ENCODE assay signal across 18 cellular contexts in genomic region chr9:101409079-101409477, GRCh38. TPM values are rescaled to one million over a fixed set of nuclear protein-coding genes. Genes with fewer than 3 reads are reported as not detected.
DNase-seq lines count a peak whose midpoint lies in the region; ATAC-seq and TF ChIP-seq lines count a peak whose summit lies in the region.
"Had no signal": no experiment of that assay in that cellular context is flagged by ENCODE, and none has a peak within 500 bp of the region (broad histone marks: within the 10 kb centered on the region; RNA-seq: fewer than 3 reads in every experiment).

No MANE protein-coding gene starts in this region.

- H3K4me3 ChIP-seq in fibroblast of lung (replicated peaks in 1 of 4; ENCODE audit: control extremely low read depth in 1 of 4, insufficient read depth in 1 of 4, low read depth in 3 of 4, low read length in 4 of 4) (no peak overlapping the region), trophoblast cell (ENCODE audit: low read depth, low read length) (no peak overlapping the region)
- H3K4me3 ChIP-seq: left lung, transverse colon had no signal

- no peak overlapping the region for H4K91ac ChIP-seq in trophoblast cell (ENCODE audit: low read depth, low read length)

- peaks cover 14% of the 10 kb centered on the region for H3K9me3 ChIP-seq in fibroblast of lung (ENCODE audit: control insufficient read depth, insufficient read depth, low read depth, low read length)
- peaks cover 12% of the 10 kb centered on the region for H3K9me3 ChIP-seq in trophoblast cell (ENCODE audit: insufficient read depth, low read depth, low read length)

- DNase-seq in activated CD8-positive, alpha-beta T cell treated with anti-CD3 and anti-CD28 coated beads for 36 hours: peak; percentile 6
- DNase-seq in activated CD8-positive, alpha-beta T cell treated with anti-CD3 and anti-CD28 coated beads, Interleukin-2, amount 10 ng/mL, durations not matched to agents 7 days and 5 days: no peak
- DNase-seq in M059J (ENCODE audit: low read depth) (peak; percentile 7), fibroblast of lung (ENCODE audit: low read depth in 2 of 2) (peak; percentile 18 to 47), trophoblast cell (no peak), A172 (ENCODE audit: low spot score) (no peak)
- DNase-seq: activated CD4-positive, alpha-beta memory T cell treated with anti-CD3 and anti-CD28 coated beads, Interleukin-2, amount 10 ng/mL, durations not matched to agents 7 days and 5 days; activated naive CD4-positive, alpha-beta T cell treated with anti-CD3 and anti-CD28 coated beads, Interleukin-2, amount 10 ng/mL, durations not matched to agents 7 days and 5 days; activated T-cell treated with anti-CD3 and anti-CD28 coated beads, Interleukin-2, amount 50 U/mL, for 4 hours; Caco-2; left lung; SIG-M5; transverse colon had no signal

- no CpG with 5 or more reads among the region's 4 CpGs for WGBS in trophoblast cell (ENCODE audit: extremely low coverage, insufficient coverage, insufficient read length)

- ATAC-seq in activated CD8-positive, alpha-beta T cell treated with anti-CD3 and anti-CD28 coated beads for 36 hours: no peak
- ATAC-seq in activated CD8-positive, alpha-beta T cell treated with anti-CD3 and anti-CD28 coated beads, Interleukin-2, amount 10 ng/mL, durations not matched to agents 7 days and 5 days: no peak
- ATAC-seq in HG03108 (IDR thresholded peaks at IDR 0.05; ENCODE audit: unreplicated experiment): no peak
- ATAC-seq in GM19324 (IDR thresholded peaks at IDR 0.05; ENCODE audit: low FRiP score, unreplicated experiment): no peak
- ATAC-seq: activated T-cell treated with anti-CD3 and anti-CD28 coated beads, Interleukin-2, amount 50 U/mL, for 4 hours; left lung; sciatic nerve; WTC11 had no signal

- no peak overlapping the region for H3K23ac ChIP-seq in trophoblast cell (ENCODE audit: low read length)

- no peak overlapping the region for H3K27ac ChIP-seq in fibroblast of lung (ENCODE audit: insufficient read depth, low read length)
- no peak overlapping the region for H3K27ac ChIP-seq in trophoblast cell (ENCODE audit: low read depth, low read length)
- H3K27ac ChIP-seq: left lung, transverse colon had no signal

- no peaks in the 10 kb centered on the region for H3K4me1 ChIP-seq in fibroblast of lung (ENCODE audit: control insufficient read depth, extremely low read depth, insufficient read depth, low read length)
- no peaks in the 10 kb centered on the region for H3K4me1 ChIP-seq in trophoblast cell (ENCODE audit: control insufficient read depth in 1 of 2, insufficient read depth in 2 of 2, low read length in 2 of 2)
- H3K4me1 ChIP-seq: Caco-2, left lung, transverse colon had no signal

- no peak overlapping the region for H3K18ac ChIP-seq in trophoblast cell (ENCODE audit: low read length)

- no peak overlapping the region for H2AK5ac ChIP-seq in trophoblast cell (ENCODE audit: low read length)

- H3K27ac Mint-ChIP-seq in activated CD8-positive, alpha-beta T cell treated with anti-CD3 and anti-CD28 coated beads for 36 hours: no peak overlapping the region
- no peak overlapping the region for H3K27ac Mint-ChIP-seq in activated CD8-positive, alpha-beta T cell treated with anti-CD3 and anti-CD28 coated beads, Interleukin-2, amount 10 ng/mL, durations not matched to agents 7 days and 5 days
- H3K27ac Mint-ChIP-seq: activated CD4-positive, alpha-beta memory T cell treated with anti-CD3 and anti-CD28 coated beads, Interleukin-2, amount 10 ng/mL, durations not matched to agents 7 days and 5 days; activated naive CD4-positive, alpha-beta T cell treated with anti-CD3 and anti-CD28 coated beads, Interleukin-2, amount 10 ng/mL, durations not matched to agents 7 days and 5 days; WTC11 had no signal

- no peaks in the 10 kb centered on the region for H3K27me3 ChIP-seq in fibroblast of lung (ENCODE audit: control insufficient read depth, insufficient read depth, low read length)
- no peaks in the 10 kb centered on the region for H3K27me3 ChIP-seq in trophoblast cell (ENCODE audit: insufficient read depth, low read length)
- H3K27me3 ChIP-seq: left lung, transverse colon had no signal

- H3K9ac ChIP-seq in fibroblast of lung (ENCODE audit: insufficient read depth, low read length) (no peak overlapping the region), trophoblast cell (ENCODE audit: low read length) (no peak overlapping the region)

- H3K14ac ChIP-seq in trophoblast cell (ENCODE audit: low read length): no peak overlapping the region

- H2BK5ac ChIP-seq in trophoblast cell (ENCODE audit: low read depth, low read length, poor library complexity): no peak overlapping the region

- H3K4me3 Mint-ChIP-seq in activated CD8-positive, alpha-beta T cell treated with anti-CD3 and anti-CD28 coated beads for 36 hours: no peak overlapping the region
- no peak overlapping the region for H3K4me3 Mint-ChIP-seq in activated CD8-positive, alpha-beta T cell treated with anti-CD3 and anti-CD28 coated beads, Interleukin-2, amount 10 ng/mL, durations not matched to agents 7 days and 5 days
- H3K4me3 Mint-ChIP-seq: activated CD4-positive, alpha-beta memory T cell treated with anti-CD3 and anti-CD28 coated beads, Interleukin-2, amount 10 ng/mL, durations not matched to agents 7 days and 5 days; activated naive CD4-positive, alpha-beta T cell treated with anti-CD3 and anti-CD28 coated beads, Interleukin-2, amount 10 ng/mL, durations not matched to agents 7 days and 5 days; activated T-cell treated with anti-CD3 and anti-CD28 coated beads, Interleukin-2, amount 50 U/mL, for 4 hours; WTC11 had no signal

- H2BK120ac ChIP-seq in trophoblast cell (ENCODE audit: insufficient read depth, low read length, poor library complexity): no peak overlapping the region

- POLR2A ChIA-PET in activated CD8-positive, alpha-beta T cell treated with anti-CD3 and anti-CD28 coated beads for 36 hours (lab: Charles Lee): interaction anchor here (0.9 to 2.2 kb wide), 3 partner anchors 10 to 14 kb away, joined by 4 to 13 read pairs (median 4); partner anchors contain the start of genes MRPL50 and ZNF189
- POLR2A ChIA-PET in activated CD8-positive, alpha-beta T cell treated with anti-CD3 and anti-CD28 coated beads, Interleukin-2, amount 10 ng/mL, durations not matched to agents 7 days and 5 days (lab: Charles Lee): interaction anchor here (1.8 kb wide), 1 partner anchor 10 kb away, joined by 7 read pairs; the partner anchor contains the start of genes MRPL50 and ZNF189

- H3K36me3 Mint-ChIP-seq in activated CD8-positive, alpha-beta T cell treated with anti-CD3 and anti-CD28 coated beads for 36 hours (ENCODE audit: low read depth): peaks cover 79% of the 10 kb centered on the region
- peaks cover 71% of the 10 kb centered on the region for H3K36me3 Mint-ChIP-seq in activated CD8-positive, alpha-beta T cell treated with anti-CD3 and anti-CD28 coated beads, Interleukin-2, amount 10 ng/mL, durations not matched to agents 7 days and 5 days (ENCODE audit: low read depth)

- H3K4ac ChIP-seq in trophoblast cell (ENCODE audit: low read depth, low read length): no peak overlapping the region

- no peaks in the 10 kb centered on the region for H4K20me1 ChIP-seq in fibroblast of lung (ENCODE audit: control insufficient read depth, extremely low read depth, insufficient read depth, low read length)

- H3K9me3 Mint-ChIP-seq in activated CD8-positive, alpha-beta T cell treated with anti-CD3 and anti-CD28 coated beads for 36 hours: peaks cover 75% of the 10 kb centered on the region
- peaks cover 68% of the 10 kb centered on the region for H3K9me3 Mint-ChIP-seq in activated CD8-positive, alpha-beta T cell treated with anti-CD3 and anti-CD28 coated beads, Interleukin-2, amount 10 ng/mL, durations not matched to agents 7 days and 5 days (ENCODE audit: insufficient read depth)

- H3K27me3 Mint-ChIP-seq in activated CD8-positive, alpha-beta T cell treated with anti-CD3 and anti-CD28 coated beads for 36 hours: no peaks in the 10 kb centered on the region
- H3K27me3 Mint-ChIP-seq in activated CD8-positive, alpha-beta T cell treated with anti-CD3 and anti-CD28 coated beads, Interleukin-2, amount 10 ng/mL, durations not matched to agents 7 days and 5 days (ENCODE audit: low read depth): no peaks in the 10 kb centered on the region
- H3K27me3 Mint-ChIP-seq: activated CD4-positive, alpha-beta memory T cell treated with anti-CD3 and anti-CD28 coated beads, Interleukin-2, amount 10 ng/mL, durations not matched to agents 7 days and 5 days; activated naive CD4-positive, alpha-beta T cell treated with anti-CD3 and anti-CD28 coated beads, Interleukin-2, amount 10 ng/mL, durations not matched to agents 7 days and 5 days had no signal

- H3K79me2 ChIP-seq in fibroblast of lung (ENCODE audit: control insufficient read depth, insufficient read depth, low read length): no peaks in the 10 kb centered on the region
- H3K79me2 ChIP-seq in trophoblast cell (ENCODE audit: control insufficient read depth, insufficient read depth, low read length, poor library complexity): no peaks in the 10 kb centered on the region

- peaks cover 2% of the 10 kb centered on the region for H3K4me1 Mint-ChIP-seq in activated CD8-positive, alpha-beta T cell treated with anti-CD3 and anti-CD28 coated beads for 36 hours (ENCODE audit: low read depth)
- H3K4me1 Mint-ChIP-seq in activated CD8-positive, alpha-beta T cell treated with anti-CD3 and anti-CD28 coated beads, Interleukin-2, amount 10 ng/mL, durations not matched to agents 7 days and 5 days (ENCODE audit: low read depth): no peaks in the 10 kb centered on the region
- H3K4me1 Mint-ChIP-seq: activated CD4-positive, alpha-beta memory T cell treated with anti-CD3 and anti-CD28 coated beads, Interleukin-2, amount 10 ng/mL, durations not matched to agents 7 days and 5 days; activated naive CD4-positive, alpha-beta T cell treated with anti-CD3 and anti-CD28 coated beads, Interleukin-2, amount 10 ng/mL, durations not matched to agents 7 days and 5 days; WTC11 had no signal

- no peak overlapping the region for H4K8ac ChIP-seq in trophoblast cell (ENCODE audit: low read depth, low read length)

- H3K36me3 ChIP-seq in fibroblast of lung (ENCODE audit: control insufficient read depth, insufficient read depth, low read length) (peaks cover 9% of the 10 kb centered on the region), trophoblast cell (ENCODE audit: control insufficient read depth in 1 of 2, insufficient read depth in 2 of 2, low read length in 2 of 2) (peaks cover 8 to 25% of the 10 kb centered on the region in 2 experiments)

- CTCF ChIA-PET in activated CD8-positive, alpha-beta T cell treated with anti-CD3 and anti-CD28 coated beads for 36 hours (lab: Charles Lee): interaction anchor here (1.3 kb wide), 1 partner anchor 10 kb away, joined by 5 read pairs; the partner anchor contains the start of genes MRPL50 and ZNF189
- CTCF ChIA-PET in activated CD8-positive, alpha-beta T cell treated with anti-CD3 and anti-CD28 coated beads, Interleukin-2, amount 10 ng/mL, durations not matched to agents 7 days and 5 days (lab: Charles Lee): no interaction called here

- intact Hi-C loops in activated CD8-positive, alpha-beta T cell treated with anti-CD3 and anti-CD28 coated beads for 36 hours (cut with micrococcal nuclease): no loop called here

- TF ChIP-seq CTCF in activated CD8-positive, alpha-beta T cell treated with anti-CD3 and anti-CD28 coated beads for 36 hours (IDR thresholded peaks at IDR 0.05): no peak
- no peak for TF ChIP-seq CTCF in fibroblast of lung (conservative IDR thresholded peaks at IDR 0.05 in 1 of 2, IDR thresholded peaks at IDR 0.05 in 1 of 2; ENCODE audit: low read depth in 1 of 2, low read length in 2 of 2)

- H2BK12ac ChIP-seq in trophoblast cell (ENCODE audit: low read length): no peak overlapping the region

- H2AFZ ChIP-seq in fibroblast of lung (ENCODE audit: low read length) (no peak overlapping the region), trophoblast cell (ENCODE audit: insufficient read depth, low read length, poor library complexity) (no peak overlapping the region)

- no peaks in the 10 kb centered on the region for H3K79me1 ChIP-seq in trophoblast cell (ENCODE audit: low read length)

- H4K12ac ChIP-seq in trophoblast cell (ENCODE audit: low read depth, low read length): no peak overlapping the region

- H3K4me2 ChIP-seq in fibroblast of lung (ENCODE audit: extremely low read depth, insufficient read depth, low read length) (no peak overlapping the region), trophoblast cell (ENCODE audit: low read length) (no peak overlapping the region)

RNA-seq across cellular contexts. Expression of gene ZNF189, which starts 10.4 kb away (rescaled TPM):
- 1 to 10 TPM; 6.7 to 8.3 TPM for total RNA-seq in activated CD8-positive, alpha-beta T cell treated with anti-CD3 and anti-CD28 coated beads for 36 hours
- total RNA-seq in activated CD8-positive, alpha-beta T cell treated with anti-CD3 and anti-CD28 coated beads, Interleukin-2, amount 10 ng/mL, durations not matched to agents 7 days and 5 days: 10 to 100 TPM in 1 of 2 experiments, 1 to 10 TPM in 1; 9.7 to 10.4 TPM
- 11.1 and 15.1 TPM in 2 replicates for total RNA-seq in M059J (2014; rRNA removed; shearing (Covaris generic))
- 19.3 and 21.8 TPM in 2 replicates for total RNA-seq in fibroblast of lung
- 6.6 and 8.7 TPM in 2 replicates for polyA plus RNA-seq in fibroblast of lung
- 7.5 and 8.6 TPM in 2 replicates for polyA plus RNA-seq in fibroblast of lung (2012)
- 0.12 and 1.3 TPM in 2 replicates for polyA minus RNA-seq in fibroblast of lung (ENCODE audit: low replicate concordance)
- 7.7 and 8.2 TPM in 2 replicates for polyA plus RNA-seq in trophoblast cell (2013)
- 23.7 and 28.0 TPM in 2 replicates for total RNA-seq in A172 (2014; rRNA removed; shearing (Covaris generic))

RNA-seq across cellular contexts. Expression of gene MRPL50, which starts 10.7 kb away (rescaled TPM):
- 10 to 100 TPM; 16.3 to 16.7 TPM for total RNA-seq in activated CD8-positive, alpha-beta T cell treated with anti-CD3 and anti-CD28 coated beads for 36 hours
- 10 to 100 TPM in 1 of 2 experiments, 1 to 10 TPM in 1; 9.4 to 10.2 TPM for total RNA-seq in activated CD8-positive, alpha-beta T cell treated with anti-CD3 and anti-CD28 coated beads, Interleukin-2, amount 10 ng/mL, durations not matched to agents 7 days and 5 days
- 29.2 and 34.4 TPM in 2 replicates for total RNA-seq in M059J (2014; rRNA removed; shearing (Covaris generic))
- 12.2 and 14.6 TPM in 2 replicates for total RNA-seq in fibroblast of lung
- polyA plus RNA-seq in fibroblast of lung: 11.8 and 13.2 TPM in 2 replicates
- 10.9 and 11.5 TPM in 2 replicates for polyA plus RNA-seq in fibroblast of lung (2012)
- not detected in 2 replicates for polyA minus RNA-seq in fibroblast of lung (ENCODE audit: low replicate concordance)
- 10.1 and 10.3 TPM in 2 replicates for polyA plus RNA-seq in trophoblast cell (2013)
- total RNA-seq in A172 (2014; rRNA removed; shearing (Covaris generic)): 38.5 and 38.7 TPM in 2 replicates

RNA-seq across cellular contexts. Expression of gene BAAT, which starts 24.3 kb away (rescaled TPM):
- not detected for total RNA-seq in activated CD8-positive, alpha-beta T cell treated with anti-CD3 and anti-CD28 coated beads for 36 hours
- not detected for total RNA-seq in activated CD8-positive, alpha-beta T cell treated with anti-CD3 and anti-CD28 coated beads, Interleukin-2, amount 10 ng/mL, durations not matched to agents 7 days and 5 days
- total RNA-seq in M059J (2014; rRNA removed; shearing (Covaris generic)): not detected in 2 replicates
- not detected in 2 replicates for total RNA-seq in fibroblast of lung
- 0.02 and 0.03 TPM in 2 replicates for polyA plus RNA-seq in fibroblast of lung
- 0.03 TPM in 1 of 2 replicates, not detected in the other for polyA plus RNA-seq in fibroblast of lung (2012)
- not detected in 2 replicates for polyA minus RNA-seq in fibroblast of lung (ENCODE audit: low replicate concordance)
- 0.12 TPM in 2 replicates for polyA plus RNA-seq in trophoblast cell (2013)
- total RNA-seq in A172 (2014; rRNA removed; shearing (Covaris generic)): not detected in 2 replicates
- total RNA-seq: activated CD4-positive, alpha-beta memory T cell treated with anti-CD3 and anti-CD28 coated beads, Interleukin-2, amount 10 ng/mL, durations not matched to agents 7 days and 5 days; sciatic nerve had no signal

RNA-seq across cellular contexts. Expression of gene ALDOB, which starts 26.5 kb away (rescaled TPM):
- total RNA-seq in activated CD8-positive, alpha-beta T cell treated with anti-CD3 and anti-CD28 coated beads for 36 hours: not detected
- total RNA-seq in activated CD8-positive, alpha-beta T cell treated with anti-CD3 and anti-CD28 coated beads, Interleukin-2, amount 10 ng/mL, durations not matched to agents 7 days and 5 days: not detected
- not detected in 2 replicates for total RNA-seq in M059J (2014; rRNA removed; shearing (Covaris generic))
- not detected in 2 replicates for total RNA-seq in fibroblast of lung
- polyA plus RNA-seq in fibroblast of lung: not detected in 2 replicates
- polyA plus RNA-seq in fibroblast of lung (2012): not detected in 2 replicates
- polyA minus RNA-seq in fibroblast of lung (ENCODE audit: low replicate concordance): not detected in 2 replicates
- polyA plus RNA-seq in trophoblast cell (2013): not detected in 2 replicates
- total RNA-seq in A172 (2014; rRNA removed; shearing (Covaris generic)): not detected in 2 replicates
- total RNA-seq: activated CD4-positive, alpha-beta memory T cell treated with anti-CD3 and anti-CD28 coated beads, Interleukin-2, amount 10 ng/mL, durations not matched to agents 7 days and 5 days; left lung; osteoblast; sciatic nerve had no signal

Comparison
In these comparisons a context has a peak if more than half of its experiments do, and no peak if none do; other contexts are left out.
1. DNase-seq: peak in activated CD8-positive, alpha-beta T cell treated with anti-CD3 and anti-CD28 coated beads for 36 hours (single experiment), M059J (single experiment) and fibroblast of lung (2 of 2); none in activated CD8-positive, alpha-beta T cell treated with anti-CD3 and anti-CD28 coated beads, Interleukin-2, amount 10 ng/mL, durations not matched to agents 7 days and 5 days (single experiment), trophoblast cell (0 of 2) and A172 (single experiment).